In genomic region chr1:9193226-9193625, GRCh38 we compare ENCODE assay signal across 1 cellular context.
TF ChIP-seq lines count a peak whose summit lies in the region.

No MANE protein-coding gene starts in this region.

TF ChIP-seq in A549, 52 proteins besides CTCF, POLR2A, EP300 and RAD21 (continued from another document):
- no peak for TF ChIP-seq JUNB (IDR thresholded peaks at IDR 0.05)
